In genomic region chr5:116418016-116418415, GRCh38 we compare ENCODE assay signal across 20 cellular contexts.
"Had no signal": no experiment of that assay in that cellular context is flagged by ENCODE, and none has a peak within 500 bp of the region (broad histone marks: within the 10 kb centered on the region; RNA-seq: fewer than 3 reads in every experiment).

No MANE protein-coding gene starts in this region.

- DNase-seq: colonic mucosa; cortex of kidney; effector CD8-positive, alpha-beta T cell; effector memory CD8-positive, alpha-beta T cell; endodermal cell; erythroblast; esophagus squamous epithelium; foreskin fibroblast; foreskin melanocyte; gastrocnemius medialis; heart right ventricle; hippocampal formation; left cardiac atrium; left lung; left ventricle myocardium superior; lower lobe of right lung; mesenchymal stem cell; mucosa of descending colon had no signal

- H3K27me3 ChIP-seq: colonic mucosa, esophagus squamous epithelium, gastrocnemius medialis, heart right ventricle, left lung had no signal

- H3K36me3 ChIP-seq: colonic mucosa, esophagus squamous epithelium, gastrocnemius medialis, left lung, lower lobe of right lung had no signal

- H3K4me3 ChIP-seq: colonic mucosa, esophagus squamous epithelium, gastrocnemius medialis, heart right ventricle, left lung, lower lobe of right lung, mucosa of descending colon had no signal

- H3K9me3 ChIP-seq: colonic mucosa, esophagus squamous epithelium, gastrocnemius medialis, heart right ventricle, left lung, lower lobe of right lung, mucosa of descending colon had no signal

- ATAC-seq: effector memory CD8-positive, alpha-beta T cell; esophagus mucosa; gastrocnemius medialis; heart right ventricle; left cardiac atrium; left lung; left ventricle myocardium superior; lower lobe of right lung; mucosa of descending colon had no signal

- H3K4me1 ChIP-seq: colonic mucosa, esophagus squamous epithelium, gastrocnemius medialis, left lung, lower lobe of right lung had no signal

- H3K27ac ChIP-seq: colonic mucosa, epithelial cell of prostate, esophagus squamous epithelium, gastrocnemius medialis, heart right ventricle, left lung, lower lobe of right lung had no signal
